In the genomic region with DNA sequence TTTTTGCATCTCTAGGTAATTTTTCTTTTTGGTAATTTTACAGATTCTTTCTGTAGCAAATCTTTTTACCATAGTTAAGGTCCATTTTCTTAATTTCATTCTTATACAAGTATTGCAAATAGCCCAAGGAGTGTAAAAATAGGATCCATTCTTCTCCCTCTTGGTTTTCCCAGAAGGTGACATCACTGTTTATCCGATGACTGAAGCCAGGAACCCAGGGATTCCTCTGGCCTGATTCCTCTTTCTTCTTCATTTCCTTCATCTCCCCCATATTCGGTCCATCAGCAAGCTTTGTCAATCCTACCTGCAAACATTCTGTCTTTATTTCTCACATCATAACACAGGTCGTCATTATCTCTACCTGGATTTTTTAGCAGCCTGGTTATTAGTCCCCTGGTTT, we compare ENCODE assay signal across 11 cellular contexts. TPM values are rescaled to one million over a fixed set of nuclear protein-coding genes. Genes with fewer than 3 reads are reported as not detected.
DNase-seq lines count a peak whose midpoint lies in the region; ATAC-seq and TF ChIP-seq lines count a peak whose summit lies in the region.
"Had no signal": no experiment of that assay in that cellular context is flagged by ENCODE, and none has a peak within 500 bp of the region (broad histone marks: within the 10 kb centered on the region; RNA-seq: fewer than 3 reads in every experiment).

No MANE protein-coding gene starts in this region.

- peaks cover 56% of the 10 kb centered on the region for H3K4me1 Mint-ChIP-seq in activated CD8-positive, alpha-beta T cell treated with anti-CD3 and anti-CD28 coated beads for 36 hours (ENCODE audit: low read depth)
- peaks cover 50% of the 10 kb centered on the region for H3K4me1 Mint-ChIP-seq in activated CD8-positive, alpha-beta T cell treated with anti-CD3 and anti-CD28 coated beads, Interleukin-2, amount 10 ng/mL, durations not matched to agents 7 days and 5 days (ENCODE audit: low read depth)

- WGBS in smooth muscle cell (ENCODE audit: low lambda C conversion rate): 79% methylated on average over 3 of the region's 3 CpGs

- H3K9me2 ChIP-seq in PC-9 (ENCODE audit: insufficient read depth): no peaks in the 10 kb centered on the region

- peaks cover 63% of the 10 kb centered on the region for H3K36me3 Mint-ChIP-seq in activated CD8-positive, alpha-beta T cell treated with anti-CD3 and anti-CD28 coated beads for 36 hours (ENCODE audit: low read depth)
- peaks cover 65% of the 10 kb centered on the region for H3K36me3 Mint-ChIP-seq in activated CD8-positive, alpha-beta T cell treated with anti-CD3 and anti-CD28 coated beads, Interleukin-2, amount 10 ng/mL, durations not matched to agents 7 days and 5 days (ENCODE audit: low read depth)

- intact Hi-C loops in activated CD8-positive, alpha-beta T cell treated with anti-CD3 and anti-CD28 coated beads for 36 hours (cut with micrococcal nuclease): no loop called here
- intact Hi-C loops in PC-9 (cut with micrococcal nuclease; ENCODE audit: unreplicated experiment): no loop called here

- H3K4me1 ChIP-seq in SJSA1 (replicated peaks) (peaks cover 31% of the 10 kb centered on the region), smooth muscle cell (ENCODE audit: low read depth) (peaks cover 17% of the 10 kb centered on the region), PC-9 (replicated peaks; ENCODE audit: insufficient read depth) (peaks cover 22% of the 10 kb centered on the region)

- H3K27ac Mint-ChIP-seq in activated CD8-positive, alpha-beta T cell treated with anti-CD3 and anti-CD28 coated beads for 36 hours: peak overlapping the region; percentile 17
- no peak overlapping the region for H3K27ac Mint-ChIP-seq in activated CD8-positive, alpha-beta T cell treated with anti-CD3 and anti-CD28 coated beads, Interleukin-2, amount 10 ng/mL, durations not matched to agents 7 days and 5 days

- peak overlapping the region; percentile 9 for H3K4me3 Mint-ChIP-seq in activated CD8-positive, alpha-beta T cell treated with anti-CD3 and anti-CD28 coated beads for 36 hours
- no peak overlapping the region for H3K4me3 Mint-ChIP-seq in activated CD8-positive, alpha-beta T cell treated with anti-CD3 and anti-CD28 coated beads, Interleukin-2, amount 10 ng/mL, durations not matched to agents 7 days and 5 days

- H3K9me3 ChIP-seq in SJSA1 (replicated peaks): no peaks in the 10 kb centered on the region
- H3K9me3 ChIP-seq in smooth muscle cell (replicated peaks; ENCODE audit: low read depth): no peaks in the 10 kb centered on the region
- H3K9me3 ChIP-seq in PC-9 (ENCODE audit: insufficient read depth, low read depth): no peaks in the 10 kb centered on the region

- peak overlapping the region; percentile 88 for H3K4me2 ChIP-seq in smooth muscle cell
- H3K4me2 ChIP-seq in PC-9: no peak overlapping the region

- no peaks in the 10 kb centered on the region for H3K27me3 Mint-ChIP-seq in activated CD8-positive, alpha-beta T cell treated with anti-CD3 and anti-CD28 coated beads for 36 hours
- H3K27me3 Mint-ChIP-seq in activated CD8-positive, alpha-beta T cell treated with anti-CD3 and anti-CD28 coated beads, Interleukin-2, amount 10 ng/mL, durations not matched to agents 7 days and 5 days (ENCODE audit: low read depth): no peaks in the 10 kb centered on the region

- H3F3A ChIP-seq in smooth muscle cell (ENCODE audit: low read depth): no peaks in the 10 kb centered on the region
- H3F3A ChIP-seq in PC-9 (ENCODE audit: insufficient read depth, low read depth): peaks cover 2% of the 10 kb centered on the region; the same call in 1 of the 2 replicates

- H3K27me3 ChIP-seq in SJSA1 (replicated peaks): no peaks in the 10 kb centered on the region
- no peaks in the 10 kb centered on the region for H3K27me3 ChIP-seq in smooth muscle cell (ENCODE audit: low read depth)
- H3K27me3 ChIP-seq in PC-9 (ENCODE audit: insufficient read depth, low read depth): no peaks in the 10 kb centered on the region

- no peak for TF ChIP-seq CTCF in activated CD8-positive, alpha-beta T cell treated with anti-CD3 and anti-CD28 coated beads for 36 hours (IDR thresholded peaks at IDR 0.05)
- TF ChIP-seq CTCF in fibroblast of the aortic adventitia (IDR thresholded peaks at IDR 0.05; ENCODE audit: insufficient read depth, low read length) (no peak), smooth muscle cell (IDR thresholded peaks at IDR 0.05; ENCODE audit: borderline replicate concordance, insufficient read depth, poor library complexity, severe bottlenecking) (no peak), PC-9 (conservative IDR thresholded peaks at IDR 0.05) (no peak)

- H3K9ac ChIP-seq in smooth muscle cell (ENCODE audit: low read depth): no peak overlapping the region

- no peak for DNase-seq in activated CD8-positive, alpha-beta T cell treated with anti-CD3 and anti-CD28 coated beads for 36 hours
- no peak for DNase-seq in activated CD8-positive, alpha-beta T cell treated with anti-CD3 and anti-CD28 coated beads, Interleukin-2, amount 10 ng/mL, durations not matched to agents 7 days and 5 days
- DNase-seq in SJSA1 (ENCODE audit: low read depth in 1 of 2, low spot score in 2 of 2): peak in 1 of 2 experiments; percentile 47
- DNase-seq in fibroblast of the aortic adventitia (ENCODE audit: low read depth): peak; percentile 54
- DNase-seq in smooth muscle cell (lab: John Stamatoyannopoulos, UW; ENCODE audit: unreplicated experiment): no peak
- no peak for DNase-seq in MV-4-11 (lab: John Stamatoyannopoulos, UW)
- no peak for DNase-seq in activated effector memory CD4-positive, alpha-beta T cell treated with anti-CD3 and anti-CD28 coated beads, Interleukin-2, amount 50 U/mL, for 16 hours
- no peak for DNase-seq in PC-9
- DNase-seq: activated gamma-delta T cell treated with Interleukin-2 at 50 U/mL for 16 hours; NCI-H2171 treated with DMSO at 0.1 percent for 48 hours; stimulated activated CD4-positive, alpha-beta T cell treated with anti-CD3 and anti-CD28 coated beads, Interleukin-1b, Interleukin-23, amount 100 ng/mL, for 48 hours had no signal

- H3K9me3 Mint-ChIP-seq in activated CD8-positive, alpha-beta T cell treated with anti-CD3 and anti-CD28 coated beads for 36 hours: no peaks in the 10 kb centered on the region
- H3K9me3 Mint-ChIP-seq in activated CD8-positive, alpha-beta T cell treated with anti-CD3 and anti-CD28 coated beads, Interleukin-2, amount 10 ng/mL, durations not matched to agents 7 days and 5 days (ENCODE audit: insufficient read depth): no peaks in the 10 kb centered on the region

- H3K4me3 ChIP-seq in SJSA1 (no peak overlapping the region), fibroblast of the aortic adventitia (ENCODE audit: low read depth, low read length) (no peak overlapping the region), smooth muscle cell (peak overlapping the region; percentile 10), PC-9 (no peak overlapping the region)

- H4K20me1 ChIP-seq in smooth muscle cell (ENCODE audit: low read depth): peaks cover 98% of the 10 kb centered on the region
- peaks cover 93% of the 10 kb centered on the region for H4K20me1 ChIP-seq in PC-9 (ENCODE audit: insufficient read depth)

- H3K27ac ChIP-seq in SJSA1 (peak overlapping the region; percentile 23), smooth muscle cell (ENCODE audit: low read depth) (peak overlapping the region; percentile 41), PC-9 (no peak overlapping the region)

- H2AFZ ChIP-seq in smooth muscle cell (ENCODE audit: low read depth): no peak overlapping the region
- no peak overlapping the region for H2AFZ ChIP-seq in PC-9

- CTCF ChIA-PET in activated CD8-positive, alpha-beta T cell treated with anti-CD3 and anti-CD28 coated beads for 36 hours (lab: Charles Lee): interaction anchor here (1.0 kb wide), 1 partner anchor 18 kb away, joined by 3 read pairs; no protein-coding TSS in a partner anchor
- CTCF ChIA-PET in activated CD8-positive, alpha-beta T cell treated with anti-CD3 and anti-CD28 coated beads, Interleukin-2, amount 10 ng/mL, durations not matched to agents 7 days and 5 days (lab: Charles Lee): no interaction called here
- CTCF ChIA-PET in PC-9 (lab: Charles Lee): no interaction called here

- no peak for ATAC-seq in activated CD8-positive, alpha-beta T cell treated with anti-CD3 and anti-CD28 coated beads for 36 hours
- ATAC-seq in activated CD8-positive, alpha-beta T cell treated with anti-CD3 and anti-CD28 coated beads, Interleukin-2, amount 10 ng/mL, durations not matched to agents 7 days and 5 days: no peak

- H3K79me2 ChIP-seq in smooth muscle cell (ENCODE audit: low read depth): peaks cover 95% of the 10 kb centered on the region
- H3K79me2 ChIP-seq in PC-9 (ENCODE audit: low read depth): peaks cover 81% of the 10 kb centered on the region

- peaks cover 87% of the 10 kb centered on the region for H3K36me3 ChIP-seq in SJSA1
- H3K36me3 ChIP-seq in smooth muscle cell (ENCODE audit: low read depth): peaks cover 23% of the 10 kb centered on the region
- peaks cover 48% of the 10 kb centered on the region for H3K36me3 ChIP-seq in PC-9 (ENCODE audit: low read depth)

- POLR2A ChIA-PET in activated CD8-positive, alpha-beta T cell treated with anti-CD3 and anti-CD28 coated beads for 36 hours (lab: Charles Lee): interaction anchor here (1.3 kb wide), 1 partner anchor 13 kb away, joined by 3 read pairs; no protein-coding TSS in a partner anchor
- POLR2A ChIA-PET in activated CD8-positive, alpha-beta T cell treated with anti-CD3 and anti-CD28 coated beads, Interleukin-2, amount 10 ng/mL, durations not matched to agents 7 days and 5 days (lab: Charles Lee): interaction anchor here (0.9 kb wide), 1 partner anchor 18 kb away, joined by 4 read pairs; no protein-coding TSS in a partner anchor
- POLR2A ChIA-PET in PC-9 (lab: Charles Lee; ENCODE audit: unreplicated experiment): no interaction called here

- BruUV-seq in PC-9 (replicated peaks; lab: Mats Ljungman, UMichigan): no TSS peak

RNA-seq across cellular contexts. Expression of a gene that starts 5.3 kb away (rescaled TPM):
- 10 to 100 TPM; 71.6 to 74.8 TPM for total RNA-seq in activated CD8-positive, alpha-beta T cell treated with anti-CD3 and anti-CD28 coated beads for 36 hours
- 10 to 100 TPM; 56.5 to 57.1 TPM for total RNA-seq in activated CD8-positive, alpha-beta T cell treated with anti-CD3 and anti-CD28 coated beads, Interleukin-2, amount 10 ng/mL, durations not matched to agents 7 days and 5 days
- 23.6 and 34.9 TPM in 2 replicates for total RNA-seq in SJSA1 (2014; rRNA removed; shearing (Covaris generic))
- total RNA-seq in fibroblast of the aortic adventitia (ENCODE audit: low replicate concordance) (30.7 and 37.6 TPM in 2 replicates), smooth muscle cell (70.2 and 80.6 TPM in 2 replicates), PC-9 (2021) (76.6 and 86.7 TPM in 2 replicates)
- polyA plus RNA-seq in smooth muscle cell: 40.4 and 48.6 TPM in 2 replicates
